Comparison of ENCODE assay signal across 1 cellular context in genomic region chr5:97840643-97841042, GRCh38.
TF ChIP-seq lines count a peak whose summit lies in the region.

No MANE protein-coding gene starts in this region.

TF ChIP-seq in IMR-90, 13 proteins besides CTCF, POLR2A, EP300 and RAD21:
- TF ChIP-seq NFE2L2 (IDR thresholded peaks at IDR 0.05; ENCODE audit: low read depth, low read length) (no peak), SMC3 (IDR thresholded peaks at IDR 0.05; ENCODE audit: low read depth, low read length) (no peak), RCOR1 (IDR thresholded peaks at IDR 0.05; ENCODE audit: insufficient replicate concordance, low read length) (no peak), MXI1 (IDR thresholded peaks at IDR 0.05; ENCODE audit: borderline replicate concordance, low read depth, low read length) (no peak), MAZ (IDR thresholded peaks at IDR 0.05; ENCODE audit: borderline replicate concordance, low read depth, low read length) (no peak), BHLHE40 (IDR thresholded peaks at IDR 0.05; ENCODE audit: low read depth, low read length) (no peak), FOS (IDR thresholded peaks at IDR 0.05; ENCODE audit: low read depth, low read length) (no peak), USF2 (IDR thresholded peaks at IDR 0.05; ENCODE audit: low read depth, low read length) (no peak), CHD1 (IDR thresholded peaks at IDR 0.05; ENCODE audit: low read depth, low read length) (no peak), RFX5 (IDR thresholded peaks at IDR 0.05; ENCODE audit: low read depth, low read length) (no peak), MAFK (IDR thresholded peaks at IDR 0.05; ENCODE audit: low read depth, low read length) (no peak)
- TF ChIP-seq, protein P1, sequence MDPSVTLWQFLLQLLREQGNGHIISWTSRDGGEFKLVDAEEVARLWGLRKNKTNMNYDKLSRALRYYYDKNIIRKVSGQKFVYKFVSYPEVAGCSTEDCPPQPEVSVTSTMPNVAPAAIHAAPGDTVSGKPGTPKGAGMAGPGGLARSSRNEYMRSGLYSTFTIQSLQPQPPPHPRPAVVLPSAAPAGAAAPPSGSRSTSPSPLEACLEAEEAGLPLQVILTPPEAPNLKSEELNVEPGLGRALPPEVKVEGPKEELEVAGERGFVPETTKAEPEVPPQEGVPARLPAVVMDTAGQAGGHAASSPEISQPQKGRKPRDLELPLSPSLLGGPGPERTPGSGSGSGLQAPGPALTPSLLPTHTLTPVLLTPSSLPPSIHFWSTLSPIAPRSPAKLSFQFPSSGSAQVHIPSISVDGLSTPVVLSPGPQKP (IDR thresholded peaks at IDR 0.05; ENCODE audit: borderline replicate concordance, low read depth, low read length): no peak
